In genomic region chr3:188573286-188573928, GRCh38 we compare ENCODE assay signal across 14 cellular contexts.
DNase-seq lines count a peak whose midpoint lies in the region; ATAC-seq and TF ChIP-seq lines count a peak whose summit lies in the region.
"Had no signal": no experiment of that assay in that cellular context is flagged by ENCODE, and none has a peak within 500 bp of the region (broad histone marks: within the 10 kb centered on the region; RNA-seq: fewer than 3 reads in every experiment).

No MANE protein-coding gene starts in this region.

- H3K27me3 Mint-ChIP-seq in stimulated activated naive B cell treated with anti-CD40 and anti-IgM and Interleukin-4, amounts not matched to agents 10 μg/mL and 1 μg/mL and 100 μg/mL, for 72 hours = no peaks in the 10 kb centered on the region
- H3K27me3 Mint-ChIP-seq: CD4-positive, CD25-positive, alpha-beta regulatory T cell had no signal

- no peaks in the 10 kb centered on the region for H3K4me1 ChIP-seq in Loucy (ENCODE audit: insufficient read depth, low read length, poor library complexity, severe bottlenecking)

- no peaks in the 10 kb centered on the region for H3K9me2 ChIP-seq in Loucy (replicated peaks; ENCODE audit: low read depth, low read length)

- peak overlapping the region in 1 of 2 donors; percentile 44 for H3K4me3 Mint-ChIP-seq in stimulated activated naive B cell treated with anti-CD40 and anti-IgM and Interleukin-4, amounts not matched to agents 10 μg/mL and 1 μg/mL and 100 μg/mL, for 72 hours
- H3K4me3 Mint-ChIP-seq: CD4-positive, CD25-positive, alpha-beta regulatory T cell; T-helper 2 cell treated with Interferon-gamma antibody and Interleukin-4, amounts not matched to agents 5 μg/mL and 100 μg/mL, for 36 hours had no signal

- H3K36me3 Mint-ChIP-seq in stimulated activated naive B cell treated with anti-CD40 and anti-IgM and Interleukin-4, amounts not matched to agents 10 μg/mL and 1 μg/mL and 100 μg/mL, for 72 hours = peaks cover 14 to 26% of the 10 kb centered on the region in 2 donors

- H3K4me2 ChIP-seq in Loucy (ENCODE audit: low read depth, low read length, poor library complexity, severe bottlenecking) = no peak overlapping the region

- no peaks in the 10 kb centered on the region for H3K79me2 ChIP-seq in Loucy (ENCODE audit: insufficient read depth, low read length)

- no peak overlapping the region for H3K9ac ChIP-seq in Loucy (ENCODE audit: low read depth, low read length, poor library complexity, severe bottlenecking)

- H3K27me3 ChIP-seq in Loucy (ENCODE audit: insufficient read depth, low read length, poor library complexity, severe bottlenecking) = no peaks in the 10 kb centered on the region
- H3K27me3 ChIP-seq: spleen had no signal

- no peak overlapping the region for H3K4me3 ChIP-seq in Loucy (ENCODE audit: low read length, poor library complexity, severe bottlenecking)
- H3K4me3 ChIP-seq: spleen had no signal

- TF ChIP-seq CTCF in Loucy (conservative IDR thresholded peaks at IDR 0.05; ENCODE audit: low read length) = peak; percentile 52

- H3K9me3 Mint-ChIP-seq in stimulated activated naive B cell treated with anti-CD40 and anti-IgM and Interleukin-4, amounts not matched to agents 10 μg/mL and 1 μg/mL and 100 μg/mL, for 72 hours = no peaks in the 10 kb centered on the region
- H3K9me3 Mint-ChIP-seq: CD4-positive, CD25-positive, alpha-beta regulatory T cell; T-helper 2 cell treated with Interferon-gamma antibody and Interleukin-4, amounts not matched to agents 5 μg/mL and 100 μg/mL, for 36 hours had no signal

- DNase-seq in SK-N-DZ (ENCODE audit: low spot score) = peak; percentile 34
- DNase-seq in iPS-NIHi11 (ENCODE audit: low spot score) = peak; percentile 16
- no peak for DNase-seq in stimulated activated naive B cell treated with anti-CD40 and anti-IgM and Interleukin-4, amounts not matched to agents 10 μg/mL and 1 μg/mL and 100 μg/mL, for 72 hours
- DNase-seq in cerebellum (ENCODE audit: low spot score) = no peak
- DNase-seq in stimulated activated CD4-positive, alpha-beta T cell treated with anti-CD3 and anti-CD28 coated beads, Interleukin-4, amount 100 ng/mL, for 24 hours = no peak
- no peak for DNase-seq in SIG-M5 treated with dmso at 0.1 percent for 504 hours (lab: John Stamatoyannopoulos, UW; ENCODE audit: unreplicated experiment)
- DNase-seq: CD4-positive, CD25-positive, alpha-beta regulatory T cell; erythroblast; KG1; NCI-H187 treated with DMSO at 0.1 percent for 48 hours; NCI-H524 treated with DMSO at 0.1 percent for 48 hours; spleen had no signal

- no peak overlapping the region for H2AFZ ChIP-seq in Loucy (ENCODE audit: low read length)

- no peaks in the 10 kb centered on the region for H3F3A ChIP-seq in Loucy (ENCODE audit: low read depth)

- H3K36me3 ChIP-seq in Loucy (ENCODE audit: insufficient read depth, low read length) = no peaks in the 10 kb centered on the region
- H3K36me3 ChIP-seq: spleen had no signal

- H3K27ac Mint-ChIP-seq in stimulated activated naive B cell treated with anti-CD40 and anti-IgM and Interleukin-4, amounts not matched to agents 10 μg/mL and 1 μg/mL and 100 μg/mL, for 72 hours = peak overlapping the region; percentile 59
- H3K27ac Mint-ChIP-seq: T-helper 2 cell treated with Interferon-gamma antibody and Interleukin-4, amounts not matched to agents 5 μg/mL and 100 μg/mL, for 36 hours had no signal

- peak; percentile 72 to 79 for ATAC-seq in stimulated activated naive B cell treated with anti-CD40 and anti-IgM and Interleukin-4, amounts not matched to agents 10 μg/mL and 1 μg/mL and 100 μg/mL, for 72 hours (replicated peaks)

- peaks cover 24 to 43% of the 10 kb centered on the region in 2 donors for H3K4me1 Mint-ChIP-seq in stimulated activated naive B cell treated with anti-CD40 and anti-IgM and Interleukin-4, amounts not matched to agents 10 μg/mL and 1 μg/mL and 100 μg/mL, for 72 hours

- no peaks in the 10 kb centered on the region for H3K9me3 ChIP-seq in Loucy (ENCODE audit: insufficient read depth, low read depth, low read length)
- H3K9me3 ChIP-seq: spleen had no signal

- H4K20me1 ChIP-seq in Loucy (ENCODE audit: insufficient read depth, low read length, poor library complexity, severe bottlenecking) = no peaks in the 10 kb centered on the region

Comparison
In these comparisons a context has a peak if more than half of its experiments do, and no peak if none do; other contexts are left out.
1. DNase-seq: peak in SK-N-DZ (single experiment) and iPS-NIHi11 (single experiment); none in stimulated activated naive B cell treated with anti-CD40 and anti-IgM and Interleukin-4, amounts not matched to agents 10 μg/mL and 1 μg/mL and 100 μg/mL, for 72 hours (single experiment), cerebellum (single experiment), stimulated activated CD4-positive, alpha-beta T cell treated with anti-CD3 and anti-CD28 coated beads, Interleukin-4, amount 100 ng/mL, for 24 hours (single experiment) and SIG-M5 treated with dmso at 0.1 percent for 504 hours (single experiment).